1 cellular context compared by ENCODE assay signal in genomic region chr1:1471389-1472045, GRCh38.
A peak's percentile ranks its signal among the peaks of the same experiment; 100 is the strongest.
TF ChIP-seq lines count a peak whose summit lies in the region.

TSS of gene ATAD3B (plus strand) at chr1:1471765. CDS start at chr1:1471885, 120 bp downstream.

TF ChIP-seq in HEK293, 187 proteins besides CTCF, POLR2A, EP300 and RAD21 (continued from another document and continues in another):
- TF ChIP-seq PATZ1 (tag by site-specific recombination; IDR thresholded peaks at IDR 0.05) (peak; percentile 86), PRDM2 (tag by site-specific recombination; IDR thresholded peaks at IDR 0.05; ENCODE audit: borderline replicate concordance) (no peak), GLIS2 (tag by site-specific recombination; IDR thresholded peaks at IDR 0.05) (peak; percentile 52; the same call in 1 of the 2 replicates), SP7 (tag by site-specific recombination; IDR thresholded peaks at IDR 0.05) (peak; percentile 74), ZFP37 (tag by site-specific recombination; IDR thresholded peaks at IDR 0.05) (0 out of 2 replicates have a peak, but pooled peaks have one; percentile 19), ZNF423 (tag by site-specific recombination; IDR thresholded peaks at IDR 0.05) (no peak), ZNF366 (tag by site-specific recombination; conservative IDR thresholded peaks at IDR 0.05) (no peak), ZXDB (tag by site-specific recombination; IDR thresholded peaks at IDR 0.05) (peak; percentile 74; the same call in 1 of the 2 replicates), ZNF660 (tag by site-specific recombination; IDR thresholded peaks at IDR 0.05) (0 out of 2 replicates have a peak, but pooled peaks have one; percentile 58), ZBTB10 (tag by site-specific recombination; IDR thresholded peaks at IDR 0.05) (peak; percentile 81), ZEB2 (tag by site-specific recombination; IDR thresholded peaks at IDR 0.05) (peak; percentile 95), GLIS1 (tag by site-specific recombination; IDR thresholded peaks at IDR 0.05) (peak; percentile 50; the same call in 1 of the 2 replicates), ZNF211 (tag by site-specific recombination; IDR thresholded peaks at IDR 0.05; ENCODE audit: low read depth) (no peak), KLF10 (tag by site-specific recombination; IDR thresholded peaks at IDR 0.05) (peak; percentile 96), ZNF580 (tag by site-specific recombination; IDR thresholded peaks at IDR 0.05) (no peak), ZNF341 (tag by site-specific recombination; IDR thresholded peaks at IDR 0.05; ENCODE audit: low read depth) (peak; percentile 44; the same call in 1 of the 2 replicates), ZNF561 (tag by site-specific recombination; IDR thresholded peaks at IDR 0.05; ENCODE audit: borderline replicate concordance) (peak; percentile 31; the same call in 1 of the 2 replicates), ZSCAN30 (tag by site-specific recombination; IDR thresholded peaks at IDR 0.05) (no peak), PRDM10 (tag by site-specific recombination; IDR thresholded peaks at IDR 0.05) (peak; percentile 74), INSM2 (tag by site-specific recombination; IDR thresholded peaks at IDR 0.05) (peak; percentile 73; the same call in 1 of the 2 replicates), ZBTB21 (tag by site-specific recombination; IDR thresholded peaks at IDR 0.05) (peak; percentile 99), TSHZ1 (tag by site-specific recombination; IDR thresholded peaks at IDR 0.05; ENCODE audit: borderline replicate concordance) (0 out of 2 replicates have a peak, but pooled peaks have one; percentile 22), ZBTB20 (tag by site-specific recombination; IDR thresholded peaks at IDR 0.05) (peak; percentile 86), PBX3 (CRISPR knock-in tag; IDR thresholded peaks at IDR 0.05) (no peak), ZNF398 (tag by site-specific recombination; IDR thresholded peaks at IDR 0.05) (peak; percentile 7; the same call in 1 of the 2 replicates)
